Comparison of ENCODE assay signal across 7 cellular contexts in the genomic region with DNA sequence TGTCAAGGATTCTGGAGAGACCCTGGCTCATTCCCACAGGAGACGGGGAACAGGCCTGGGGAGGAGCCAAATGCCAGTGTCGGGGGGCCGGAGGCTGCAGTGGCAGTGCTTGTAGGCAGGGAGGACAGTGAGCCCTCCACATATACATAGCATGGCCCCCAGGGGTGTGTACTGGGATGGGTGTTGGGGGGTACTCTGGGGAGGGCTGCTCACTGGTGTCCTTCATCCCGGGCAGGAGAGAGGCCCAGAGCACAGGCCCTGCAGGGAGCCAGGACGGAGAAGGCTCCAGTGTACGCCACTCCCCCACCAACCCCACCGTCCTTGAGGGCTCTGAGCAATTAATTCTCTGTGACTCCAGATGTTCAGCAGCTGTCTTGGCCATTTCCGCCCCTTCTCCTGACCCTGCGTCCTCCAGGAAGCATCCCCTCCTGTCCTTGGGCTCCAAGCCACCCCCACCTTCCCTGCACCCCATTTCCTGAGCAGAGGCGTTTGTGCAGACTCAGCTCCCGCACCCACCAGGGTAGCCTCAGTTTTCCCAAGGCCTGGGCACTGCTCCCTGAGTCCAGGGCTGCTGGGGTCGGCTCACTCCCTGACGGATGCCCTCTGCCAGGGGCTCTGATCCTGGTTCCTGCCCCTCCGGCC. TPM values are rescaled to one million over a fixed set of nuclear protein-coding genes. Genes with fewer than 3 reads are reported as not detected.
DNase-seq lines count a peak whose midpoint lies in the region; ATAC-seq, FAIRE-seq and TF ChIP-seq lines count a peak whose summit lies in the region.
"Had no signal": no experiment of that assay in that cellular context is flagged by ENCODE, and none has a peak within 500 bp of the region (broad histone marks: within the 10 kb centered on the region; RNA-seq: fewer than 3 reads in every experiment).

No MANE protein-coding gene starts in this region.

- intact Hi-C loops in Calu3 (cut with micrococcal nuclease; ENCODE audit: unreplicated experiment) (no loop called here), mucosa of descending colon (cut with DNase I, micrococcal nuclease) (loop anchor here in 1 of 2 donors (5.0 kb wide), 1 partner anchor 211 kb away; no protein-coding TSS in a partner anchor)

- H3K9me3 ChIP-seq in mucosa of descending colon: no peaks in the 10 kb centered on the region

- H3K27ac Mint-ChIP-seq in Calu3 (ENCODE audit: unreplicated experiment): peak overlapping the region; percentile 87

- H3K4me1 Mint-ChIP-seq in Calu3 (ENCODE audit: low read depth, unreplicated experiment): peaks cover 48% of the 10 kb centered on the region

- peak overlapping the region; percentile 26 for H3K4me3 Mint-ChIP-seq in Calu3 (ENCODE audit: low read depth, unreplicated experiment)

- no peak for FAIRE-seq in urothelium cell line (lab: Jason Lieb, UNC)

- TF ChIP-seq POLR2A in GM18505 (IDR thresholded peaks at IDR 0.05; ENCODE audit: borderline replicate concordance, extremely low read depth, insufficient read depth, insufficient read length): no peak

- TF ChIP-seq CTCF in Calu3 (IDR thresholded peaks at IDR 0.05; ENCODE audit: unreplicated experiment) (no peak), astrocyte of the spinal cord (IDR thresholded peaks at IDR 0.05; ENCODE audit: low read depth, low read length) (no peak), mucosa of descending colon (IDR thresholded peaks at IDR 0.05) (no peak), omental fat pad (IDR thresholded peaks at IDR 0.05) (no peak)

- peaks cover 32% of the 10 kb centered on the region for H3K27me3 Mint-ChIP-seq in Calu3 (ENCODE audit: unreplicated experiment)

- ATAC-seq in mucosa of descending colon: peak; percentile 8
- no peak for ATAC-seq in GM18505 (IDR thresholded peaks at IDR 0.05; ENCODE audit: unreplicated experiment)
- ATAC-seq in omental fat pad (ENCODE audit: low FRiP score): no peak

- no TSS peak for BruUV-seq in Calu3 (replicated peaks; lab: Mats Ljungman, UMichigan)

- H3K36me3 Mint-ChIP-seq in Calu3 (ENCODE audit: insufficient read depth, unreplicated experiment): peaks cover 80% of the 10 kb centered on the region

- H3K4me1 ChIP-seq in mucosa of descending colon (ENCODE audit: low read depth): peaks cover 17% of the 10 kb centered on the region

- H3K4me3 ChIP-seq in astrocyte of the spinal cord (ENCODE audit: low read depth, low read length): no peak overlapping the region
- no peak overlapping the region for H3K4me3 ChIP-seq in mucosa of descending colon

- in situ Hi-C loops in astrocyte of the spinal cord (cut with HindIII; ENCODE audit: low sequenced_read_pairs): no loop called here

- no peaks in the 10 kb centered on the region for H3K9me3 Mint-ChIP-seq in Calu3 (ENCODE audit: low read depth, unreplicated experiment)

- peaks cover 3% of the 10 kb centered on the region for H3K36me3 ChIP-seq in mucosa of descending colon (ENCODE audit: low read depth)

- CTCF ChIA-PET in Calu3 (lab: Charles Lee): interaction anchor here (1.3 kb wide), 1 partner anchor 150 kb away, joined by 6 read pairs; a partner anchor contains a TSS

- DNase-seq in Calu3 (no peak), astrocyte of the spinal cord (ENCODE audit: low read depth, low spot score) (peak; percentile 35), mucosa of descending colon (peak in 1 of 3 donors; percentile 30), omental fat pad (ENCODE audit: low spot score) (no peak), urothelium cell line (ENCODE audit: low spot score) (no peak)

RNA-seq across cellular contexts. Expression of a gene that starts 3.4 kb away (rescaled TPM):
- total RNA-seq in Calu3 (2022) (0.24 TPM in 1 of 2 replicates, not detected in the other), mucosa of descending colon (not detected), omental fat pad (not detected)
- total RNA-seq: epithelial cell of proximal tubule had no signal

RNA-seq across cellular contexts. Expression of a gene that starts 7.2 kb away (rescaled TPM):
- 192 and 197 TPM in 2 replicates for total RNA-seq in Calu3 (2022)
- total RNA-seq in mucosa of descending colon: 10 to 100 TPM; 48.7 to 71.7 (median 55.7) TPM
- 100 to 1,000 TPM; 102 to 131 (median 113) TPM for total RNA-seq in omental fat pad

RNA-seq across cellular contexts. Expression of a gene that starts 26.8 kb away (rescaled TPM):
- 2.5 and 3.2 TPM in 2 replicates for total RNA-seq in Calu3 (2022)
- total RNA-seq in mucosa of descending colon: 1 to 10 TPM; 3.1 to 5.7 (median 3.3) TPM
- 10 to 100 TPM; 11.1 to 65.3 (median 17.8) TPM for total RNA-seq in omental fat pad

RNA-seq across cellular contexts. Expression of a gene that starts 37.1 kb away (rescaled TPM):
- total RNA-seq in Calu3 (2022) (79.9 and 85.9 TPM in 2 replicates), mucosa of descending colon (10 to 100 TPM; 57.5 to 65.9 (median 65.4) TPM), omental fat pad (10 to 100 TPM; 29.9 to 56.3 (median 45.4) TPM)
